ENCODE assay signal across 12 cellular contexts in the genomic region with DNA sequence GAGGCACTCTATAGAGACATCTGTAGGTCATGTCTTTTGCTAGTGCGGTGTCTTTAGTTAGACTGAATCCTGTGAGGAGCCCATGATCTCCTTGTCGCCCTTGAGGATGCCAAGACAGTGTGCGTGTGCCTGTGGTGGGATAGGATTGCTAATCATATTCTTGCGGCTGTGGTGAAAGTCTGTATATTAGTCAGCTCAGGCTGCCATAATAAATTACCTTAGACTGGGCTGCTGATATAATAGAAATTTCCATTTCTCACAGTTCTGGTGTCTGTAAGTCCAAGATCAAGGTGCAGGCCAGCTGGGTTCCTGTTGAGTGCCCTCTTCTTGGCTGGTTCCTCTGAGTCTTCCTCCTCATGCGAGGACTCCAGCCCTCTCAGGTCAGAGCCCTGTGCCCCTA.
A peak's percentile ranks its signal among the peaks of the same experiment; 100 is the strongest.
DNase-seq lines count a peak whose midpoint lies in the region; ATAC-seq lines count a peak whose summit lies in the region.
"Had no signal": no experiment of that assay in that cellular context is flagged by ENCODE, and none has a peak within 500 bp of the region (broad histone marks: within the 10 kb centered on the region; RNA-seq: fewer than 3 reads in every experiment).

No MANE protein-coding gene starts in this region.

- intact Hi-C loops in activated CD4-positive, alpha-beta memory T cell treated with anti-CD3 and anti-CD28 coated beads for 36 hours (cut with micrococcal nuclease): loop anchor here (5.0 kb wide), 1 partner anchor 45 kb away; no protein-coding TSS in a partner anchor
- intact Hi-C loops in sciatic nerve (cut with DNase I): no loop called here

- peaks cover 76% of the 10 kb centered on the region for H3K4me1 Mint-ChIP-seq in activated CD4-positive, alpha-beta memory T cell treated with anti-CD3 and anti-CD28 coated beads for 36 hours (ENCODE audit: low read depth)
- peaks cover 54% of the 10 kb centered on the region for H3K4me1 Mint-ChIP-seq in activated CD4-positive, alpha-beta memory T cell treated with anti-CD3 and anti-CD28 coated beads, Interleukin-2, amount 10 ng/mL, durations not matched to agents 7 days and 5 days
- peaks cover 97% of the 10 kb centered on the region for H3K4me1 Mint-ChIP-seq in stimulated activated memory B cell treated with anti-CD40 and anti-IgM and Interleukin-4, amounts not matched to agents 10 μg/mL and 1 μg/mL and 100 μg/mL, for 72 hours

- H3K4me3 Mint-ChIP-seq in activated CD4-positive, alpha-beta memory T cell treated with anti-CD3 and anti-CD28 coated beads for 36 hours: no peak overlapping the region
- H3K4me3 Mint-ChIP-seq in activated CD4-positive, alpha-beta memory T cell treated with anti-CD3 and anti-CD28 coated beads, Interleukin-2, amount 10 ng/mL, durations not matched to agents 7 days and 5 days: no peak overlapping the region
- no peak overlapping the region for H3K4me3 Mint-ChIP-seq in stimulated activated memory B cell treated with anti-CD40 and anti-IgM and Interleukin-4, amounts not matched to agents 10 μg/mL and 1 μg/mL and 100 μg/mL, for 72 hours

- no peak overlapping the region for H3K27ac ChIP-seq in SJCRH30

- peak; percentile 41 for DNase-seq in activated CD4-positive, alpha-beta memory T cell treated with anti-CD3 and anti-CD28 coated beads for 36 hours
- DNase-seq in activated CD4-positive, alpha-beta memory T cell treated with anti-CD3 and anti-CD28 coated beads, Interleukin-2, amount 10 ng/mL, durations not matched to agents 7 days and 5 days: no peak
- DNase-seq in astrocyte of the hippocampus (ENCODE audit: low read depth, low spot score): peak; percentile 36
- DNase-seq in sciatic nerve (ENCODE audit: low spot score): no peak
- DNase-seq in SJCRH30: no peak
- DNase-seq: activated effector memory CD4-positive, alpha-beta T cell treated with Interleukin-2 at 50 U/mL for 16 hours; dermis blood vessel endothelial cell; foreskin melanocyte; NCI-H510A had no signal

- H3K27me3 ChIP-seq in SJCRH30: no peaks in the 10 kb centered on the region

- H3K27me3 Mint-ChIP-seq in activated CD4-positive, alpha-beta memory T cell treated with anti-CD3 and anti-CD28 coated beads for 36 hours: no peaks in the 10 kb centered on the region
- no peaks in the 10 kb centered on the region for H3K27me3 Mint-ChIP-seq in activated CD4-positive, alpha-beta memory T cell treated with anti-CD3 and anti-CD28 coated beads, Interleukin-2, amount 10 ng/mL, durations not matched to agents 7 days and 5 days
- H3K27me3 Mint-ChIP-seq in stimulated activated memory B cell treated with anti-CD40 and anti-IgM and Interleukin-4, amounts not matched to agents 10 μg/mL and 1 μg/mL and 100 μg/mL, for 72 hours: no peaks in the 10 kb centered on the region

- no peaks in the 10 kb centered on the region for H3K36me3 ChIP-seq in SJCRH30

- H3K9me3 ChIP-seq in SJCRH30 (replicated peaks): no peaks in the 10 kb centered on the region

- H3K4me3 ChIP-seq in SJCRH30: no peak overlapping the region

- H3K4me1 ChIP-seq in SJCRH30: 0 out of 2 replicates have a peak, but pooled peaks cover 3% of the 10 kb centered on the region

- POLR2A ChIA-PET in activated CD4-positive, alpha-beta memory T cell treated with anti-CD3 and anti-CD28 coated beads for 36 hours (lab: Charles Lee): no interaction called here
- POLR2A ChIA-PET in activated CD4-positive, alpha-beta memory T cell treated with anti-CD3 and anti-CD28 coated beads, Interleukin-2, amount 10 ng/mL, durations not matched to agents 7 days and 5 days (lab: Charles Lee): interaction anchor here (1.2 to 2.4 kb wide), 4 partner anchors 9 to 138 kb away, joined by 3 to 6 read pairs (median 4); no protein-coding TSS in a partner anchor

- no peaks in the 10 kb centered on the region for H3K9me3 Mint-ChIP-seq in activated CD4-positive, alpha-beta memory T cell treated with anti-CD3 and anti-CD28 coated beads for 36 hours
- no peaks in the 10 kb centered on the region for H3K9me3 Mint-ChIP-seq in activated CD4-positive, alpha-beta memory T cell treated with anti-CD3 and anti-CD28 coated beads, Interleukin-2, amount 10 ng/mL, durations not matched to agents 7 days and 5 days
- H3K9me3 Mint-ChIP-seq in stimulated activated memory B cell treated with anti-CD40 and anti-IgM and Interleukin-4, amounts not matched to agents 10 μg/mL and 1 μg/mL and 100 μg/mL, for 72 hours: no peaks in the 10 kb centered on the region

- H3K36me3 Mint-ChIP-seq in activated CD4-positive, alpha-beta memory T cell treated with anti-CD3 and anti-CD28 coated beads for 36 hours: peaks cover 2% of the 10 kb centered on the region
- no peaks in the 10 kb centered on the region for H3K36me3 Mint-ChIP-seq in activated CD4-positive, alpha-beta memory T cell treated with anti-CD3 and anti-CD28 coated beads, Interleukin-2, amount 10 ng/mL, durations not matched to agents 7 days and 5 days (ENCODE audit: low read depth)
- H3K36me3 Mint-ChIP-seq in stimulated activated memory B cell treated with anti-CD40 and anti-IgM and Interleukin-4, amounts not matched to agents 10 μg/mL and 1 μg/mL and 100 μg/mL, for 72 hours: no peaks in the 10 kb centered on the region

- CTCF ChIA-PET in activated CD4-positive, alpha-beta memory T cell treated with anti-CD3 and anti-CD28 coated beads for 36 hours (lab: Charles Lee): no interaction called here
- CTCF ChIA-PET in activated CD4-positive, alpha-beta memory T cell treated with anti-CD3 and anti-CD28 coated beads, Interleukin-2, amount 10 ng/mL, durations not matched to agents 7 days and 5 days (lab: Charles Lee): interaction anchor here (1.0 to 1.8 kb wide), 4 partner anchors 58 to 1175 kb away, joined by 3 to 5 read pairs (median 4); no protein-coding TSS in a partner anchor

- H3K27ac Mint-ChIP-seq in activated CD4-positive, alpha-beta memory T cell treated with anti-CD3 and anti-CD28 coated beads for 36 hours: no peak overlapping the region
- no peak overlapping the region for H3K27ac Mint-ChIP-seq in activated CD4-positive, alpha-beta memory T cell treated with anti-CD3 and anti-CD28 coated beads, Interleukin-2, amount 10 ng/mL, durations not matched to agents 7 days and 5 days
- peak overlapping the region; percentile 64 for H3K27ac Mint-ChIP-seq in stimulated activated memory B cell treated with anti-CD40 and anti-IgM and Interleukin-4, amounts not matched to agents 10 μg/mL and 1 μg/mL and 100 μg/mL, for 72 hours

- ATAC-seq in HG02798 (IDR thresholded peaks at IDR 0.05; ENCODE audit: poor library complexity, unreplicated experiment) (peak; percentile 42), GM21576 (IDR thresholded peaks at IDR 0.05; ENCODE audit: unreplicated experiment) (no peak), sciatic nerve (no peak)
- peak; percentile 37 for ATAC-seq in stimulated activated memory B cell treated with anti-CD40 and anti-IgM and Interleukin-4, amounts not matched to agents 10 μg/mL and 1 μg/mL and 100 μg/mL, for 72 hours

Comparison
In these comparisons a context has a peak if more than half of its experiments do, and no peak if none do; other contexts are left out.
1. DNase-seq: peak in activated CD4-positive, alpha-beta memory T cell treated with anti-CD3 and anti-CD28 coated beads for 36 hours (single experiment) and astrocyte of the hippocampus (single experiment); none in activated CD4-positive, alpha-beta memory T cell treated with anti-CD3 and anti-CD28 coated beads, Interleukin-2, amount 10 ng/mL, durations not matched to agents 7 days and 5 days (single experiment), sciatic nerve (single experiment) and SJCRH30 (0 of 2).
2. ATAC-seq: peak in HG02798 (single experiment) and stimulated activated memory B cell treated with anti-CD40 and anti-IgM and Interleukin-4, amounts not matched to agents 10 μg/mL and 1 μg/mL and 100 μg/mL, for 72 hours (single experiment); none in GM21576 (single experiment) and sciatic nerve (single experiment).